2 cellular contexts compared by ENCODE assay signal in the genomic region with DNA sequence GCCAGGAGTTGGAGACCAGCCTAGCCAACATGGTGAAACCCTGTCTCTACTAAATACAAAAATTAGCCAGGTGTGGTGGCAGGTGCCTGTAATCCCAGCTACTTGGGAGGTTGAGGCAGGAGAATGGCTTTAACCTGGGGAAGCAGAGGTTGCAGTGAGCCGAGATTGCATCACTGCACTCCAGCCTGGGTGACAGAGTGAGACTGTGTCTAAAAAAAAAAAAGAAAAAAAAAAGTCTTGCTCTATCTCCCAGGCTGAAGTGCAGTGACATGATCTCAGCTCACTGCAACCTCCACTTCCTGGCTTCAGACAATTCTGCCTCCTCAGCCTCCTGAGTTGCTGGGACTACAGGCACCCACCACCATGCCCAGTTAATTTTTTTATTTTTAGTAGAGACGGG. TPM values are rescaled to one million over a fixed set of nuclear protein-coding genes. Genes with fewer than 3 reads are reported as not detected.
"Had no signal": no experiment of that assay in that cellular context is flagged by ENCODE, and none has a peak within 500 bp of the region (broad histone marks: within the 10 kb centered on the region; RNA-seq: fewer than 3 reads in every experiment).

No MANE protein-coding gene starts in this region.

RNA-seq across cellular contexts. Expression of a gene that starts 4.9 kb away (rescaled TPM):
- total RNA-seq: PC-3, SK-MEL-5 had no signal
